ENCODE assay signal across 8 cellular contexts in genomic region chr17:4950757-4951204, GRCh38. TPM values are rescaled to one million over a fixed set of nuclear protein-coding genes. Genes with fewer than 3 reads are reported as not detected.
DNase-seq lines count a peak whose midpoint lies in the region; ATAC-seq, FAIRE-seq and TF ChIP-seq lines count a peak whose summit lies in the region.

Gene ENO3, plus strand, starts transcription at chr17:4951119. Its CDS starts 711 bp downstream, at chr17:4951830.

- intact Hi-C loops in breast epithelium (cut with DNase I; ENCODE audit: low total_unique reads) (no loop called here), lower lobe of right lung (cut with DNase I) (no loop called here), vagina (cut with DNase I) (no loop called here)

- no peaks in the 10 kb centered on the region for H3K27me3 ChIP-seq in breast epithelium
- H3K27me3 ChIP-seq in lower lobe of right lung (ENCODE audit: low read depth): no peaks in the 10 kb centered on the region
- H3K27me3 ChIP-seq in vagina: no peaks in the 10 kb centered on the region

- ATAC-seq in lower lobe of right lung (no peak), HG02870 (IDR thresholded peaks at IDR 0.05; ENCODE audit: unreplicated experiment) (no peak), HG03460 (IDR thresholded peaks at IDR 0.05; ENCODE audit: unreplicated experiment) (no peak)

- TF ChIP-seq POLR2A in breast epithelium (IDR thresholded peaks at IDR 0.05): no peak
- no peak for TF ChIP-seq POLR2A in vagina (IDR thresholded peaks at IDR 0.05)

- FAIRE-seq in D721Med (lab: Jason Lieb, UNC): no peak

- TF ChIP-seq CTCF in D721Med (IDR thresholded peaks at IDR 0.05; ENCODE audit: insufficient read depth, missing control alignments) (no peak), breast epithelium (IDR thresholded peaks at IDR 0.05) (no peak), lower lobe of right lung (IDR thresholded peaks at IDR 0.05) (no peak), vagina (IDR thresholded peaks at IDR 0.05) (no peak)

- peak within 1 kb of the TSS; percentile 97 to 99 for H3K27ac ChIP-seq in breast epithelium
- peak within 1 kb of the TSS; percentile 98 for H3K27ac ChIP-seq in lower lobe of right lung
- peak within 1 kb of the TSS; percentile 95 for H3K27ac ChIP-seq in vagina

- no peaks in the 10 kb centered on the region for H3K36me3 ChIP-seq in breast epithelium
- H3K36me3 ChIP-seq in lower lobe of right lung: peaks cover 10% of the 10 kb centered on the region
- peaks cover 0 to 10% of the 10 kb centered on the region in 2 donors for H3K36me3 ChIP-seq in vagina

- H3K4me3 ChIP-seq in breast epithelium (peak within 1 kb of the TSS; percentile 98 to 100 (median 99)), lower lobe of right lung (peak within 1 kb of the TSS; percentile 99), vagina (peak within 1 kb of the TSS; percentile 91 to 99)

- no peaks in the 10 kb centered on the region for H3K9me3 ChIP-seq in breast epithelium
- H3K9me3 ChIP-seq in lower lobe of right lung: no peaks in the 10 kb centered on the region
- H3K9me3 ChIP-seq in vagina: no peaks in the 10 kb centered on the region

- H3K4me1 ChIP-seq in breast epithelium (peaks cover 5 to 16% of the 10 kb centered on the region in 2 donors), lower lobe of right lung (peaks cover 29% of the 10 kb centered on the region), vagina (peaks cover 28% of the 10 kb centered on the region)

- DNase-seq in D721Med (ENCODE audit: insufficient read length, low spot score) (peak; percentile 67), NCI-H1092 (lab: John Stamatoyannopoulos, UW) (peak; percentile 33), breast epithelium (ENCODE audit: low spot score in 2 of 2) (no peak), lower lobe of right lung (no peak), vagina (ENCODE audit: extremely low spot score in 2 of 2) (no peak), NCI-H1048 (lab: John Stamatoyannopoulos, UW) (no peak)

RNA-seq across cellular contexts. Expression of gene ENO3, which starts in this region (rescaled TPM):
- total RNA-seq in breast epithelium (1 to 10 TPM; 1.6 to 4.6 (median 3.1) TPM), lower lobe of right lung (8.2 TPM), vagina (5.6 TPM)

Comparison
In these comparisons a context has a peak if more than half of its experiments do, and no peak if none do; other contexts are left out.
1. DNase-seq: peak in D721Med (single experiment) and NCI-H1092 (single experiment); none in breast epithelium (0 of 2), lower lobe of right lung (single experiment), vagina (0 of 2) and NCI-H1048 (single experiment).
2. Peak in every context shown above with its lines, with median percentiles within 50 percentile points of each other: H3K27ac ChIP-seq and H3K4me3 ChIP-seq.